ENCODE assay signal across 1 cellular context in genomic region chr5:125202353-125202752, GRCh38.
TF ChIP-seq lines count a peak whose summit lies in the region.

No MANE protein-coding gene starts in this region.

TF ChIP-seq in HEK293, 187 proteins besides CTCF, POLR2A, EP300 and RAD21 (continued from another document):
- TF ChIP-seq REST (tag by site-specific recombination; IDR thresholded peaks at IDR 0.05) = peak; percentile 67; the same call in 1 of the 2 replicates
